In genomic region chr14:105879503-105879866, GRCh38 we compare ENCODE assay signal across 19 cellular contexts.
DNase-seq lines count a peak whose midpoint lies in the region; ATAC-seq lines count a peak whose summit lies in the region.
"Had no signal": no experiment of that assay in that cellular context is flagged by ENCODE, and none has a peak within 500 bp of the region (broad histone marks: within the 10 kb centered on the region; RNA-seq: fewer than 3 reads in every experiment).

No MANE protein-coding gene starts in this region.

- no peak overlapping the region for H3K4me3 Mint-ChIP-seq in stimulated activated naive CD8-positive, alpha-beta T cell treated with anti-CD3 and anti-CD28 coated beads, Interleukin-15, Interleukin-2, amounts not matched to agents 100 ng/mL and 50 ng/mL, for 24 hours
- H3K4me3 Mint-ChIP-seq in activated CD8-positive, alpha-beta T cell treated with anti-CD3 and anti-CD28 coated beads, Interleukin-2, amount 10 ng/mL, durations not matched to agents 7 days and 5 days, result no peak overlapping the region
- peak overlapping the region; percentile 33 to 82 (median 63) for H3K4me3 Mint-ChIP-seq in naive thymus-derived CD8-positive, alpha-beta T cell
- H3K4me3 Mint-ChIP-seq: activated CD4-positive, alpha-beta memory T cell treated with anti-CD3 and anti-CD28 coated beads, Interleukin-2, amount 10 ng/mL, durations not matched to agents 7 days and 5 days; CD4-positive, CD25-positive, alpha-beta regulatory T cell; GM23338; T-helper 2 cell treated with Interferon-gamma antibody and Interleukin-4, amounts not matched to agents 5 μg/mL and 100 μg/mL, for 36 hours had no signal

- no peaks in the 10 kb centered on the region for H3K4me1 Mint-ChIP-seq in stimulated activated naive CD8-positive, alpha-beta T cell treated with anti-CD3 and anti-CD28 coated beads, Interleukin-15, Interleukin-2, amounts not matched to agents 100 ng/mL and 50 ng/mL, for 24 hours (ENCODE audit: low read depth)
- H3K4me1 Mint-ChIP-seq in activated CD8-positive, alpha-beta T cell treated with anti-CD3 and anti-CD28 coated beads, Interleukin-2, amount 10 ng/mL, durations not matched to agents 7 days and 5 days (ENCODE audit: low read depth), result peaks cover 6% of the 10 kb centered on the region
- H3K4me1 Mint-ChIP-seq in naive thymus-derived CD8-positive, alpha-beta T cell, result peaks cover 2 to 8% (median 5%) of the 10 kb centered on the region in 4 donors
- H3K4me1 Mint-ChIP-seq: GM23338 had no signal

- no peak for DNase-seq in stimulated activated naive CD8-positive, alpha-beta T cell treated with anti-CD3 and anti-CD28 coated beads, Interleukin-15, Interleukin-2, amounts not matched to agents 100 U/mL and 50 U/mL, for 24 hours
- no peak for DNase-seq in activated CD8-positive, alpha-beta T cell treated with anti-CD3 and anti-CD28 coated beads, Interleukin-2, amount 10 ng/mL, durations not matched to agents 7 days and 5 days
- peak in 1 of 10 donors; percentile 1 for DNase-seq in naive thymus-derived CD8-positive, alpha-beta T cell
- DNase-seq in SW480 (ENCODE audit: low spot score), result no peak
- DNase-seq in retina, result no peak
- DNase-seq: activated CD4-positive, alpha-beta memory T cell treated with anti-CD3 and anti-CD28 coated beads, Interleukin-2, amount 10 ng/mL, durations not matched to agents 7 days and 5 days; cortex of kidney; DMS 273 treated with DMSO at 0.1 percent for 48 hours; kidney glomerular epithelial cell; mammary epithelial cell; NCI-H2171 treated with DMSO at 0.1 percent for 48 hours; NCI-H524 treated with DMSO at 0.1 percent for 48 hours; substantia nigra had no signal

- peak overlapping the region; percentile 72 for H3K27ac Mint-ChIP-seq in stimulated activated naive CD8-positive, alpha-beta T cell treated with anti-CD3 and anti-CD28 coated beads, Interleukin-15, Interleukin-2, amounts not matched to agents 100 ng/mL and 50 ng/mL, for 24 hours
- H3K27ac Mint-ChIP-seq in activated CD8-positive, alpha-beta T cell treated with anti-CD3 and anti-CD28 coated beads, Interleukin-2, amount 10 ng/mL, durations not matched to agents 7 days and 5 days, result peak overlapping the region; percentile 77
- H3K27ac Mint-ChIP-seq in naive thymus-derived CD8-positive, alpha-beta T cell, result peak overlapping the region in 9 of 10 donors; percentile 18 to 79 (median 63)
- H3K27ac Mint-ChIP-seq: activated CD4-positive, alpha-beta memory T cell treated with anti-CD3 and anti-CD28 coated beads, Interleukin-2, amount 10 ng/mL, durations not matched to agents 7 days and 5 days; GM23338; T-helper 2 cell treated with Interferon-gamma antibody and Interleukin-4, amounts not matched to agents 5 μg/mL and 100 μg/mL, for 36 hours had no signal

- no peaks in the 10 kb centered on the region for H3K27me3 Mint-ChIP-seq in stimulated activated naive CD8-positive, alpha-beta T cell treated with anti-CD3 and anti-CD28 coated beads, Interleukin-15, Interleukin-2, amounts not matched to agents 100 ng/mL and 50 ng/mL, for 24 hours
- H3K27me3 Mint-ChIP-seq in activated CD8-positive, alpha-beta T cell treated with anti-CD3 and anti-CD28 coated beads, Interleukin-2, amount 10 ng/mL, durations not matched to agents 7 days and 5 days (ENCODE audit: low read depth), result peaks cover 18% of the 10 kb centered on the region
- peaks cover 0 to 10% (median 3%) of the 10 kb centered on the region in 5 donors for H3K27me3 Mint-ChIP-seq in naive thymus-derived CD8-positive, alpha-beta T cell

- CTCF ChIA-PET in activated CD8-positive, alpha-beta T cell treated with anti-CD3 and anti-CD28 coated beads, Interleukin-2, amount 10 ng/mL, durations not matched to agents 7 days and 5 days (lab: Charles Lee), result no interaction called here

- POLR2A ChIA-PET in activated CD8-positive, alpha-beta T cell treated with anti-CD3 and anti-CD28 coated beads, Interleukin-2, amount 10 ng/mL, durations not matched to agents 7 days and 5 days (lab: Charles Lee), result no interaction called here
- POLR2A ChIA-PET in naive thymus-derived CD8-positive, alpha-beta T cell (lab: Charles Lee), result no interaction called here

- ATAC-seq in stimulated activated naive CD8-positive, alpha-beta T cell treated with anti-CD3 and anti-CD28 coated beads, Interleukin-15, Interleukin-2, amounts not matched to agents 100 U/mL and 50 U/mL, for 24 hours, result no peak
- ATAC-seq in activated CD8-positive, alpha-beta T cell treated with anti-CD3 and anti-CD28 coated beads, Interleukin-2, amount 10 ng/mL, durations not matched to agents 7 days and 5 days, result no peak
- ATAC-seq in naive thymus-derived CD8-positive, alpha-beta T cell, result no peak
- ATAC-seq in HG03571 (IDR thresholded peaks at IDR 0.05; ENCODE audit: unreplicated experiment), result no peak
- ATAC-seq: GM23338, pancreas had no signal

- H3K36me3 Mint-ChIP-seq in stimulated activated naive CD8-positive, alpha-beta T cell treated with anti-CD3 and anti-CD28 coated beads, Interleukin-15, Interleukin-2, amounts not matched to agents 100 ng/mL and 50 ng/mL, for 24 hours (ENCODE audit: low read depth), result no peaks in the 10 kb centered on the region
- no peaks in the 10 kb centered on the region for H3K36me3 Mint-ChIP-seq in activated CD8-positive, alpha-beta T cell treated with anti-CD3 and anti-CD28 coated beads, Interleukin-2, amount 10 ng/mL, durations not matched to agents 7 days and 5 days (ENCODE audit: low read depth)
- no peaks in the 10 kb centered on the region for H3K36me3 Mint-ChIP-seq in naive thymus-derived CD8-positive, alpha-beta T cell
- H3K36me3 Mint-ChIP-seq: CD4-positive, CD25-positive, alpha-beta regulatory T cell had no signal

- H3K9me3 Mint-ChIP-seq in stimulated activated naive CD8-positive, alpha-beta T cell treated with anti-CD3 and anti-CD28 coated beads, Interleukin-15, Interleukin-2, amounts not matched to agents 100 ng/mL and 50 ng/mL, for 24 hours, result no peaks in the 10 kb centered on the region
- no peaks in the 10 kb centered on the region for H3K9me3 Mint-ChIP-seq in activated CD8-positive, alpha-beta T cell treated with anti-CD3 and anti-CD28 coated beads, Interleukin-2, amount 10 ng/mL, durations not matched to agents 7 days and 5 days (ENCODE audit: insufficient read depth)
- no peaks in the 10 kb centered on the region for H3K9me3 Mint-ChIP-seq in naive thymus-derived CD8-positive, alpha-beta T cell
- H3K9me3 Mint-ChIP-seq: activated CD4-positive, alpha-beta memory T cell treated with anti-CD3 and anti-CD28 coated beads, Interleukin-2, amount 10 ng/mL, durations not matched to agents 7 days and 5 days; T-helper 2 cell treated with Interferon-gamma antibody and Interleukin-4, amounts not matched to agents 5 μg/mL and 100 μg/mL, for 36 hours had no signal

Comparison
In these comparisons a context has a peak if more than half of its experiments do, and no peak if none do; other contexts are left out.
1. H3K4me3 Mint-ChIP-seq: peak in naive thymus-derived CD8-positive, alpha-beta T cell (10 of 10); none in stimulated activated naive CD8-positive, alpha-beta T cell treated with anti-CD3 and anti-CD28 coated beads, Interleukin-15, Interleukin-2, amounts not matched to agents 100 ng/mL and 50 ng/mL, for 24 hours (single experiment) and activated CD8-positive, alpha-beta T cell treated with anti-CD3 and anti-CD28 coated beads, Interleukin-2, amount 10 ng/mL, durations not matched to agents 7 days and 5 days (single experiment).
2. Peak in every context shown above with its lines, with median percentiles within 50 percentile points of each other: H3K27ac Mint-ChIP-seq.